1 cellular context compared by ENCODE assay signal in the genomic region with DNA sequence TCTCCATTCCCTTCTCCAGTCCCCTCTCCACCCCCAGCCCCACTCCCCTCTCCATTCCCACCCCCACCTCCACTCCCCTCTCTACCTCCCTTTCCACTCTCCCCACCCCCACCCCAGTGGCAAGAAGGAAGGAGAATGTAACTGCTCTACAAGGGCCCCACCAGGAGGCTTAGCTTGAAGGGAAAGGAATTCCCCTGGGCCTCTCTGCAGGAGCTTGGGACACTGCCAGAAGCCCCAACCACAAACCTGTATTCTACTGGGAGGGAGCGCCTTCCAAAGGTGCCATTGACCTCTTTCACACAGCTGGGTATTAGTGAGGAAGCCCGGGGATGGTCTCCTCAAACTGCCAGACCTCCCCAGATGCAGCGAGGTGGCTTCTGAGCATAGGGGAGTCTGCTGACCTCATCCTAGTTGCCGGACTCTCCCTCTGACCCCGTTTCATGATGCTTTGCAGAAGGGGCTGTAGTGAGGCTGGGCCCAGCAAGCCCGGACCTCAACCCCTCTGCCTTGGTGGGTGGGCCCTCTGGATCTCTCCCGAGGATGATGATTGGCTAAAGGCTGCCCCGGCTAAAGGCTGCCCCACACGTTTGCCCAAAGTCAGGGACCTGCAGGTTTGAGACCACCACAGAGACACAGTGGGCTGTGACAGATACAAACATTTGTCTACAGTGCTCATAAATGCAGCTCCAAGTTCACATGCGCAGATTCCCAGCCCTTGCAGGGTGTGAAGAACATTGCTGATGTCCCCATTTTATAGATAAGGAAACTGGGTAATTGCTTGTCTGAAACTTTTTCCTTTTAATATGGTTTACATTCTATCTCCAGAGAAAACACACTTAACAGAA.
TF ChIP-seq lines count a peak whose summit lies in the region.

No MANE protein-coding gene starts in this region.

TF ChIP-seq in IMR-90, 13 proteins besides CTCF, POLR2A, EP300 and RAD21 (continued from another document):
- TF ChIP-seq, protein P1, sequence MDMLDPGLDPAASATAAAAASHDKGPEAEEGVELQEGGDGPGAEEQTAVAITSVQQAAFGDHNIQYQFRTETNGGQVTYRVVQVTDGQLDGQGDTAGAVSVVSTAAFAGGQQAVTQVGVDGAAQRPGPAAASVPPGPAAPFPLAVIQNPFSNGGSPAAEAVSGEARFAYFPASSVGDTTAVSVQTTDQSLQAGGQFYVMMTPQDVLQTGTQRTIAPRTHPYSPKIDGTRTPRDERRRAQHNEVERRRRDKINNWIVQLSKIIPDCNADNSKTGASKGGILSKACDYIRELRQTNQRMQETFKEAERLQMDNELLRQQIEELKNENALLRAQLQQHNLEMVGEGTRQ (IDR thresholded peaks at IDR 0.05; ENCODE audit: low read depth, low read length) = no peak
- TF ChIP-seq, protein P2, sequence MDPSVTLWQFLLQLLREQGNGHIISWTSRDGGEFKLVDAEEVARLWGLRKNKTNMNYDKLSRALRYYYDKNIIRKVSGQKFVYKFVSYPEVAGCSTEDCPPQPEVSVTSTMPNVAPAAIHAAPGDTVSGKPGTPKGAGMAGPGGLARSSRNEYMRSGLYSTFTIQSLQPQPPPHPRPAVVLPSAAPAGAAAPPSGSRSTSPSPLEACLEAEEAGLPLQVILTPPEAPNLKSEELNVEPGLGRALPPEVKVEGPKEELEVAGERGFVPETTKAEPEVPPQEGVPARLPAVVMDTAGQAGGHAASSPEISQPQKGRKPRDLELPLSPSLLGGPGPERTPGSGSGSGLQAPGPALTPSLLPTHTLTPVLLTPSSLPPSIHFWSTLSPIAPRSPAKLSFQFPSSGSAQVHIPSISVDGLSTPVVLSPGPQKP (IDR thresholded peaks at IDR 0.05; ENCODE audit: borderline replicate concordance, low read depth, low read length) = no peak
- no peak for TF ChIP-seq FOS (IDR thresholded peaks at IDR 0.05; ENCODE audit: low read depth, low read length)
- no peak for TF ChIP-seq RFX5 (IDR thresholded peaks at IDR 0.05; ENCODE audit: low read depth, low read length)
- TF ChIP-seq RCOR1 (IDR thresholded peaks at IDR 0.05; ENCODE audit: insufficient replicate concordance, low read length) = no peak
- TF ChIP-seq NFE2L2 (IDR thresholded peaks at IDR 0.05; ENCODE audit: low read depth, low read length) = no peak
